Comparison of ENCODE assay signal across 9 cellular contexts in the genomic region with DNA sequence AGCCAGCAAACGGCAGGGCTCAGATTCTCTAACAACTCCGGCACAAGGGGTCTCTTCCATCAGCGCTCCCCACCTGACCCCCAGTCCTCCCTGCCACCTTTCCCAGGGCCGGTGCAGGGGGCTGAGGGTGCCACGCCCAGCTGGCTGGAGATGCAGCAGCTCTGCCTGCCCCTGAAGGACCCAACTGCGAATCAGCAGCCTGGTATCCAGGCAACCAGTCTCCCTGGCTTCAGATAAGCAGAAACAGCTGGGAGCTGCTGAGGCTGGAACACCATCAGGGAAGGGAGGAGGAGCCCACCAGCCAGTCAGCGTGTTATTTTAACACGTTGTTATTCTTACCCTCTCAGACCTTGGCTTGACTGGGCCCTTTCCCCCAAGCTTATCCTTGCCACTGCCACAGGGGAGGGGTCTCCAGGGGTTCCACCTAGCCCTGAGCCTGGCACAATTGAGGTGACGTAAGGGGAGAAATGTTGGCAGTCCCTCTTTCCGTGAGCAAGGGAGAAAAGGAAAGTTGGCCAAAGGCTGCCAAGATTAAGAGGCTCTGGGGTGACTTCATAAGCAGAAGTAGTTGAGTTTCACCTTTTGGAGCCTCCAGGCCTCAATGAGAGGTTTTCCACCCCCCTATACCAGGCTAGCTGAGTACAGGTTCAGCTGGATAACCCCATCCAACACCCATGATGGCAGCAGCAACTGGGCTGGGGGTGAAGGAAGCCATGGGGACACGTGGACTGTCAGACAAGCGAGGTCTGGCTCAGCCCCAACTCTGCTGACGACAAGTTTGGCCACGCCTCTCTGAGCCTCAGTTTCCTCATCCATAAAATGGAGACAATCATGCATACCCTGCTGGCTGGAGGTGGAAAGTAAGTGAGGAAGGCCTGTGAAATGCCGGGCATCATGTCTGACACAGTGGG.
DNase-seq lines count a peak whose midpoint lies in the region; TF ChIP-seq lines count a peak whose summit lies in the region.
"Had no signal": no experiment of that assay in that cellular context is flagged by ENCODE, and none has a peak within 500 bp of the region (broad histone marks: within the 10 kb centered on the region; RNA-seq: fewer than 3 reads in every experiment).

No MANE protein-coding gene starts in this region.

- no peak overlapping the region for H3K27ac ChIP-seq in neuronal stem cell (replicated peaks; ENCODE audit: low read length)

- H2AFZ ChIP-seq in neuronal stem cell (ENCODE audit: low read length), result peak overlapping the region; percentile 30

- no peaks in the 10 kb centered on the region for H3K4me1 Mint-ChIP-seq in immature natural killer cell

- H2BK12ac ChIP-seq in neuronal stem cell (ENCODE audit: low read length), result peak overlapping the region; percentile 24

- H3K4ac ChIP-seq in neuronal stem cell (ENCODE audit: low read length), result no peak overlapping the region

- no peak overlapping the region for H3K4me3 ChIP-seq in epithelial cell of esophagus (ENCODE audit: low read length)
- no peak overlapping the region for H3K4me3 ChIP-seq in neuronal stem cell (ENCODE audit: low read length in 2 of 2)
- H3K4me3 ChIP-seq in lower leg skin (ENCODE audit: low read depth, poor library complexity, severe bottlenecking), result no peak overlapping the region

- H3K27me3 Mint-ChIP-seq in immature natural killer cell (ENCODE audit: low read depth in 3 of 3), result peaks cover 0 to 5% (median 2%) of the 10 kb centered on the region in 3 donors
- H3K27me3 Mint-ChIP-seq: stimulated activated naive CD8-positive, alpha-beta T cell treated with anti-CD3 and anti-CD28 coated beads, Interleukin-15, Interleukin-2, amounts not matched to agents 100 ng/mL and 50 ng/mL, for 24 hours had no signal

- no peak overlapping the region for H4K91ac ChIP-seq in neuronal stem cell (ENCODE audit: low read depth, low read length, poor library complexity)

- no peaks in the 10 kb centered on the region for H3K36me3 ChIP-seq in neuronal stem cell (replicated peaks in 1 of 2; ENCODE audit: control insufficient read depth in 2 of 2, insufficient read depth in 2 of 2, low read length in 2 of 2)

- H2BK120ac ChIP-seq in neuronal stem cell (ENCODE audit: low read depth, low read length), result no peak overlapping the region

- TF ChIP-seq CTCF in epithelial cell of esophagus (IDR thresholded peaks at IDR 0.05; ENCODE audit: insufficient read depth, low read depth, low read length, missing control alignments) (no peak), lower leg skin (IDR thresholded peaks at IDR 0.05) (no peak), GM13977 (IDR thresholded peaks at IDR 0.05; ENCODE audit: extremely low read depth, insufficient read depth, missing control alignments) (no peak)

- no CpG with 5 or more reads among the region's 15 CpGs for WGBS in neuronal stem cell (ENCODE audit: extremely low coverage in 2 of 2, insufficient read length in 2 of 2, insufficient replicate concordance in 1 of 2), 2 donors
- WGBS in lower leg skin, 2 donors, result 61 to 64% methylated on average over 13 to 15 of the region's 15 CpGs

- no peaks in the 10 kb centered on the region for H3K27me3 ChIP-seq in neuronal stem cell (ENCODE audit: control insufficient read depth in 3 of 3, insufficient read depth in 3 of 3, low read depth in 1 of 3, low read length in 3 of 3)

- H3K4me1 ChIP-seq in neuronal stem cell (ENCODE audit: control insufficient read depth in 2 of 2, insufficient read depth in 1 of 2, low read depth in 1 of 2, low read length in 2 of 2), result peaks cover 22 to 42% of the 10 kb centered on the region in 2 donors

- no peak overlapping the region for H3K27ac Mint-ChIP-seq in immature natural killer cell
- H3K27ac Mint-ChIP-seq: stimulated activated naive CD8-positive, alpha-beta T cell treated with anti-CD3 and anti-CD28 coated beads, Interleukin-15, Interleukin-2, amounts not matched to agents 100 ng/mL and 50 ng/mL, for 24 hours had no signal

- H2AK5ac ChIP-seq in neuronal stem cell (ENCODE audit: low read depth, low read length), result peak overlapping the region; percentile 48

- no peak overlapping the region for H3K14ac ChIP-seq in neuronal stem cell (ENCODE audit: low read length)

- in situ Hi-C loops in GM13977 (cut with MboI; ENCODE audit: low pct_unique_long_range_greater_than_20kb, low sequenced_read_pairs, unreplicated experiment), result no loop called here

- no peak overlapping the region for H3K18ac ChIP-seq in neuronal stem cell (ENCODE audit: low read length)

- H3K9me3 ChIP-seq in neuronal stem cell (replicated peaks in 1 of 2; ENCODE audit: control insufficient read depth in 2 of 2, insufficient read depth in 1 of 2, low read depth in 1 of 2, low read length in 2 of 2), result no peaks in the 10 kb centered on the region

- no peaks in the 10 kb centered on the region for H3K79me1 ChIP-seq in neuronal stem cell (ENCODE audit: low read depth, low read length)

- H3K9me3 Mint-ChIP-seq in immature natural killer cell, result peaks cover 0 to 1% (median 0%) of the 10 kb centered on the region in 6 donors
- H3K9me3 Mint-ChIP-seq: stimulated activated naive CD8-positive, alpha-beta T cell treated with anti-CD3 and anti-CD28 coated beads, Interleukin-15, Interleukin-2, amounts not matched to agents 100 ng/mL and 50 ng/mL, for 24 hours had no signal

- intact Hi-C loops in lower leg skin (cut with DNase I; ENCODE audit: low total_unique reads), result no loop called here

- peak overlapping the region; percentile 30 for H3K4me2 ChIP-seq in neuronal stem cell (ENCODE audit: insufficient read depth, low read length, poor library complexity, severe bottlenecking)

- no peak for TF ChIP-seq POLR2A in lower leg skin (IDR thresholded peaks at IDR 0.05)

- no peak overlapping the region for H3K23ac ChIP-seq in neuronal stem cell (ENCODE audit: low read depth, low read length, poor library complexity)

- H3K4me3 Mint-ChIP-seq in immature natural killer cell, result no peak overlapping the region
- H3K4me3 Mint-ChIP-seq: stimulated activated naive CD8-positive, alpha-beta T cell treated with anti-CD3 and anti-CD28 coated beads, Interleukin-15, Interleukin-2, amounts not matched to agents 100 ng/mL and 50 ng/mL, for 24 hours had no signal

- no peaks in the 10 kb centered on the region for H3K36me3 Mint-ChIP-seq in immature natural killer cell

- DNase-seq in DMS79 (lab: John Stamatoyannopoulos, UW), result peak; percentile 96
- peak; percentile 62 for DNase-seq in NCI-H345 treated with DMSO at 0.1 percent for 48 hours (lab: John Stamatoyannopoulos, UW; ENCODE audit: unreplicated experiment)
- peak; percentile 59 for DNase-seq in epithelial cell of esophagus (ENCODE audit: low read depth)
- no peak for DNase-seq in neuronal stem cell (ENCODE audit: low spot score)
- DNase-seq in activated gamma-delta T cell (lab: John Stamatoyannopoulos, UW), result no peak
- no peak for DNase-seq in lower leg skin (ENCODE audit: low spot score in 2 of 2)
- DNase-seq in GM13977 (ENCODE audit: low spot score), result no peak
- no peak for DNase-seq in immature natural killer cell

- no peak overlapping the region for H4K8ac ChIP-seq in neuronal stem cell (ENCODE audit: low read depth, low read length)

- no peak overlapping the region for H3K9ac ChIP-seq in neuronal stem cell (ENCODE audit: low read depth, low read length, poor library complexity)

- H2BK5ac ChIP-seq in neuronal stem cell (ENCODE audit: low read length), result no peak overlapping the region

- peak overlapping the region; percentile 87 for H2BK15ac ChIP-seq in neuronal stem cell (ENCODE audit: low read length)

Comparison
In these comparisons a context has a peak if more than half of its experiments do, and no peak if none do; other contexts are left out.
1. DNase-seq: peak in DMS79 (single experiment), NCI-H345 treated with DMSO at 0.1 percent for 48 hours (single experiment) and epithelial cell of esophagus (single experiment); none in neuronal stem cell (single experiment), activated gamma-delta T cell (single experiment), lower leg skin (0 of 2), GM13977 (single experiment) and immature natural killer cell (0 of 3).